26 cellular contexts compared by ENCODE assay signal in genomic region chr4:69727412-69727811, GRCh38. TPM values are rescaled to one million over a fixed set of nuclear protein-coding genes. Genes with fewer than 3 reads are reported as not detected.
"Had no signal": no experiment of that assay in that cellular context is flagged by ENCODE, and none has a peak within 500 bp of the region (broad histone marks: within the 10 kb centered on the region; RNA-seq: fewer than 3 reads in every experiment).

No MANE protein-coding gene starts in this region.

- H3K4me3 Mint-ChIP-seq: activated B cell treated with CpG ODN at 0.5 μM for 24 hours; activated CD4-positive, alpha-beta T cell treated with anti-CD3 and anti-CD28 coated beads, Interleukin-2, amount 10 ng/mL, durations not matched to agents 24 days and 14 days; activated CD8-positive, alpha-beta memory T cell treated with anti-CD3 and anti-CD28 coated beads, Interleukin-2, amount 10 ng/mL, durations not matched to agents 7 days and 5 days; activated naive CD8-positive, alpha-beta T cell treated with anti-CD3 and anti-CD28 coated beads, Interleukin-2, amount 50 U/mL, for 24 hours; activated T-cell treated with anti-CD3 and anti-CD28 coated beads, Interleukin-2, amount 50 U/mL, for 24 hours; brain; T-helper 17 cell had no signal

- H3K4me3 ChIP-seq: cardiac muscle cell, MG63 had no signal

- ATAC-seq: activated CD8-positive, alpha-beta memory T cell treated with anti-CD3 and anti-CD28 coated beads, Interleukin-2, amount 10 ng/mL, durations not matched to agents 7 days and 5 days; activated naive CD4-positive, alpha-beta T cell treated with anti-CD3 and anti-CD28 coated beads, Interleukin-2, amount 50 U/mL, for 72 hours; activated naive CD8-positive, alpha-beta T cell treated with anti-CD3 and anti-CD28 coated beads, Interleukin-2, amount 50 U/mL, for 24 hours; Right ventricle myocardium inferior; T-helper 17 cell had no signal

- H3K9me3 Mint-ChIP-seq: activated B cell treated with CpG ODN at 0.5 μM for 24 hours; activated naive CD4-positive, alpha-beta T cell treated with anti-CD3 and anti-CD28 coated beads, Interleukin-2, amount 50 U/mL, for 72 hours; activated naive CD8-positive, alpha-beta T cell treated with anti-CD3 and anti-CD28 coated beads, Interleukin-2, amount 50 U/mL, for 24 hours had no signal

- H3K27me3 Mint-ChIP-seq: activated B cell treated with CpG ODN at 0.5 μM for 24 hours; activated CD4-positive, alpha-beta T cell treated with anti-CD3 and anti-CD28 coated beads, Interleukin-2, amount 10 ng/mL, durations not matched to agents 24 days and 14 days; activated CD8-positive, alpha-beta memory T cell treated with anti-CD3 and anti-CD28 coated beads, Interleukin-2, amount 10 ng/mL, durations not matched to agents 7 days and 5 days; activated naive CD8-positive, alpha-beta T cell treated with anti-CD3 and anti-CD28 coated beads, Interleukin-2, amount 50 U/mL, for 24 hours; activated T-cell treated with anti-CD3 and anti-CD28 coated beads, Interleukin-2, amount 50 U/mL, for 24 hours; T-helper 17 cell had no signal

- H3K36me3 Mint-ChIP-seq: activated CD8-positive, alpha-beta memory T cell treated with anti-CD3 and anti-CD28 coated beads, Interleukin-2, amount 10 ng/mL, durations not matched to agents 7 days and 5 days; brain had no signal

- DNase-seq: activated B cell treated with CpG ODN at 0.5 μM for 24 hours; activated CD4-positive, alpha-beta T cell treated with anti-CD3 and anti-CD28 coated beads for 1 hour; activated CD4-positive, alpha-beta T cell treated with anti-CD3 and anti-CD28 coated beads, Interleukin-2, amount 10 ng/mL, durations not matched to agents 24 days and 14 days; activated CD4-positive, alpha-beta T cell treated with anti-CD3 and anti-CD28 coated beads, Interleukin-2, amount 50 U/mL, for 48 hours; activated CD8-positive, alpha-beta memory T cell treated with anti-CD3 and anti-CD28 coated beads, Interleukin-2, amount 10 ng/mL, durations not matched to agents 7 days and 5 days; activated effector memory CD4-positive, alpha-beta T cell treated with anti-CD3 and anti-CD28 coated beads, Interleukin-2, amount 50 U/mL, for 16 hours; activated naive CD4-positive, alpha-beta T cell treated with Interleukin-2 at 50 U/mL for 16 hours; activated naive CD8-positive, alpha-beta T cell treated with anti-CD3 and anti-CD28 coated beads, Interleukin-2, amount 50 U/mL, for 24 hours; activated T-cell treated with anti-CD3 and anti-CD28 coated beads, Interleukin-2, amount 50 U/mL, for 24 hours; amygdala; MG63; NCI-H1105; NCI-H1436; NCI-H1694 treated with DMSO at 0.1 percent for 48 hours; NCI-H2029 treated with DMSO at 0.1 percent for 48 hours; NCI-H345; NCI-H510A; NCI-H526 treated with DMSO at 0.1 percent for 48 hours; NCI-H82; T-helper 17 cell; T-helper 9 cell had no signal

- H3K27me3 ChIP-seq: cardiac muscle cell, MG63 had no signal

- H3K4me1 Mint-ChIP-seq: activated B cell treated with CpG ODN at 0.5 μM for 24 hours; activated CD4-positive, alpha-beta T cell treated with anti-CD3 and anti-CD28 coated beads, Interleukin-2, amount 10 ng/mL, durations not matched to agents 24 days and 14 days; activated CD8-positive, alpha-beta memory T cell treated with anti-CD3 and anti-CD28 coated beads, Interleukin-2, amount 10 ng/mL, durations not matched to agents 7 days and 5 days had no signal

- H3K27ac Mint-ChIP-seq: activated B cell treated with CpG ODN at 0.5 μM for 24 hours; activated CD4-positive, alpha-beta T cell treated with anti-CD3 and anti-CD28 coated beads, Interleukin-2, amount 10 ng/mL, durations not matched to agents 24 days and 14 days; activated CD8-positive, alpha-beta memory T cell treated with anti-CD3 and anti-CD28 coated beads, Interleukin-2, amount 10 ng/mL, durations not matched to agents 7 days and 5 days; activated naive CD4-positive, alpha-beta T cell treated with anti-CD3 and anti-CD28 coated beads, Interleukin-2, amount 50 U/mL, for 72 hours; activated naive CD8-positive, alpha-beta T cell treated with anti-CD3 and anti-CD28 coated beads, Interleukin-2, amount 50 U/mL, for 24 hours; activated T-cell treated with anti-CD3 and anti-CD28 coated beads, Interleukin-2, amount 50 U/mL, for 24 hours had no signal

- H3K9me3 ChIP-seq: MG63 had no signal

- H3K36me3 ChIP-seq: cardiac muscle cell, MG63 had no signal

- H3K27ac ChIP-seq: cardiac muscle cell had no signal

RNA-seq across cellular contexts. Expression of gene SULT1B1, which starts 33.0 kb away (rescaled TPM):
- total RNA-seq: cardiac muscle cell, RPMI7951 had no signal
- polyA plus RNA-seq: cardiac muscle cell had no signal
